8 cellular contexts compared by ENCODE assay signal in genomic region chr22:40818747-40819662, GRCh38. TPM values are rescaled to one million over a fixed set of nuclear protein-coding genes. Genes with fewer than 3 reads are reported as not detected.
DNase-seq lines count a peak whose midpoint lies in the region; ATAC-seq and TF ChIP-seq lines count a peak whose summit lies in the region.

Gene SLC25A17 (minus strand): TSS chr22:40819346. CDS start chr22:40819248, 98 bp downstream.

- TF ChIP-seq CTCF in GM12872 (IDR thresholded peaks at IDR 0.05; ENCODE audit: insufficient read depth, low read depth, low read length): peak; percentile 60
- TF ChIP-seq CTCF in astrocyte of the cerebellum (IDR thresholded peaks at IDR 0.05; ENCODE audit: low read depth, low read length, missing control alignments): peak; percentile 55

- intact Hi-C loops in aorta (cut with DNase I): no loop called here

- H3K9me3 ChIP-seq in aorta (ENCODE audit: control insufficient read depth, low read length): no peaks in the 10 kb centered on the region

- H3K4me3 ChIP-seq in astrocyte of the cerebellum (ENCODE audit: low read depth, low read length): peak within 1 kb of the TSS; percentile 98
- peak within 1 kb of the TSS; percentile 57 to 82 for H3K4me3 ChIP-seq in aorta (ENCODE audit: low read length in 2 of 2)

- no peaks in the 10 kb centered on the region for H3K36me3 ChIP-seq in aorta (ENCODE audit: control insufficient read depth in 1 of 2, insufficient read depth in 2 of 2, low read length in 1 of 2)

- peak; percentile 85 for ATAC-seq in HG02852 (IDR thresholded peaks at IDR 0.05; ENCODE audit: unreplicated experiment)
- peak; percentile 93 for ATAC-seq in aorta (ENCODE audit: low FRiP score)

- no peaks in the 10 kb centered on the region for H3K27me3 ChIP-seq in aorta (ENCODE audit: control insufficient read depth in 1 of 2, insufficient read depth in 2 of 2, low read length in 1 of 2)

- in situ Hi-C loops in astrocyte of the cerebellum (cut with HindIII; ENCODE audit: low sequenced_read_pairs): no loop called here

- H3K27ac ChIP-seq in aorta (ENCODE audit: low read depth in 1 of 2, low read length in 2 of 2): peak within 1 kb of the TSS in 1 of 2 donors; percentile 89

- H3K4me1 ChIP-seq in aorta (ENCODE audit: control insufficient read depth in 1 of 2, insufficient read depth in 2 of 2, low read length in 2 of 2): peaks cover 4 to 7% of the 10 kb centered on the region in 2 donors

- 0 to 1% methylated on average over 51 to 61 of the region's 61 CpGs for WGBS in aorta, 2 donors

- DNase-seq in NCI-H1930 (lab: John Stamatoyannopoulos, UW): peak; percentile 76 to 88
- peak; percentile 78 for DNase-seq in T-helper 22 cell (ENCODE audit: low read depth)
- peak; percentile 53 for DNase-seq in astrocyte of the cerebellum (ENCODE audit: low read depth)
- DNase-seq in hippocampal formation (lab: John Stamatoyannopoulos, UW): peak; percentile 82 to 89
- peak; percentile 84 for DNase-seq in retina
- DNase-seq in aorta: peak; percentile 90 to 96

RNA-seq across cellular contexts. Expression of gene SLC25A17, which starts in this region (rescaled TPM):
- total RNA-seq in aorta: 10 to 100 TPM; 12.6 to 14.2 TPM
- polyA plus RNA-seq in aorta: 10 to 100 TPM in 1 of 2 donors, 1 to 10 TPM in 1; 6.0 to 15.2 TPM
